16 cellular contexts compared by ENCODE assay signal in genomic region chr4:76792418-76792817, GRCh38.
"Had no signal": no experiment of that assay in that cellular context is flagged by ENCODE, and none has a peak within 500 bp of the region (broad histone marks: within the 10 kb centered on the region; RNA-seq: fewer than 3 reads in every experiment).

No MANE protein-coding gene starts in this region.

- DNase-seq: islet precursor cell; left ventricle myocardium inferior; mesendoderm; naive thymus-derived CD4-positive, alpha-beta T cell; ovary; stimulated activated CD4-positive, alpha-beta T cell treated with anti-CD3 and anti-CD28 coated beads, Interleukin-12 subunit alpha, Interleukin-12 subunit beta, amount 100 ng/mL, for 4 hours; stimulated activated CD4-positive, alpha-beta T cell treated with anti-CD3 and anti-CD28 coated beads, Interleukin-15, amount 100 ng/mL, for 24 hours; stimulated activated CD4-positive, alpha-beta T cell treated with anti-CD3 and anti-CD28 coated beads, Interleukin-2, amount 100 ng/mL, for 24 hours; stimulated activated CD4-positive, alpha-beta T cell treated with anti-CD3 and anti-CD28 coated beads, Interleukin-4, amount 100 ng/mL, for 1 hour; stimulated activated naive B cell treated with anti-CD40 and anti-IgM and Interleukin-4, amounts not matched to agents 10 μg/mL and 1 μg/mL and 100 μg/mL, for 72 hours; stimulated activated naive CD8-positive, alpha-beta T cell treated with anti-CD3 and anti-CD28 coated beads, Interleukin-15, Interleukin-2, amounts not matched to agents 100 U/mL and 50 U/mL, for 24 hours; stomach; testis; thyroid gland; transverse colon; upper lobe of left lung had no signal
